ENCODE assay signal across 8 cellular contexts in genomic region chr11:72113170-72113808, GRCh38. TPM values are rescaled to one million over a fixed set of nuclear protein-coding genes. Genes with fewer than 3 reads are reported as not detected.
DNase-seq lines count a peak whose midpoint lies in the region; ATAC-seq and TF ChIP-seq lines count a peak whose summit lies in the region.

No MANE protein-coding gene starts in this region.

- ATAC-seq in activated naive CD4-positive, alpha-beta T cell treated with anti-CD3 and anti-CD28 coated beads, Interleukin-2, amount 50 U/mL, for 72 hours: no peak
- no peak for ATAC-seq in GM18519 (IDR thresholded peaks at IDR 0.05; ENCODE audit: low FRiP score, unreplicated experiment)

- peaks cover 12% of the 10 kb centered on the region for H3K4me1 Mint-ChIP-seq in activated naive CD4-positive, alpha-beta T cell treated with anti-CD3 and anti-CD28 coated beads for 36 hours (ENCODE audit: low read depth)

- no peaks in the 10 kb centered on the region for H3K36me3 ChIP-seq in transverse colon

- TF ChIP-seq POLR2A in transverse colon (IDR thresholded peaks at IDR 0.05): no peak

- peak; percentile 19 for DNase-seq in activated naive CD4-positive, alpha-beta T cell treated with anti-CD3 and anti-CD28 coated beads for 36 hours
- DNase-seq in activated naive CD4-positive, alpha-beta T cell (lab: John Stamatoyannopoulos, UW): no peak
- DNase-seq in activated naive CD4-positive, alpha-beta T cell treated with anti-CD3 and anti-CD28 coated beads, Interleukin-2, amount 50 U/mL, for 72 hours (ENCODE audit: low spot score in 2 of 2): no peak
- DNase-seq in kidney tubule cell (ENCODE audit: low spot score) (peak; percentile 22), transverse colon (no peak), NCI-H1417 treated with DMSO at 0.1 percent for 48 hours (lab: John Stamatoyannopoulos, UW) (no peak), NCI-H146 treated with DMSO at 0.1 percent for 48 hours (lab: John Stamatoyannopoulos, UW; ENCODE audit: unreplicated experiment) (no peak)

- no peaks in the 10 kb centered on the region for H3K9me3 ChIP-seq in transverse colon

- 95 to 100% methylated on average over 2 to 6 of the region's 6 CpGs for whole genome bisulfite sequencing in transverse colon (ENCODE audit: low coverage in 1 of 2), 2 donors

- H3K36me3 Mint-ChIP-seq in activated naive CD4-positive, alpha-beta T cell treated with anti-CD3 and anti-CD28 coated beads for 36 hours (ENCODE audit: low read depth): peaks cover 2% of the 10 kb centered on the region
- peaks cover 12 to 14% of the 10 kb centered on the region in 2 donors for H3K36me3 Mint-ChIP-seq in activated naive CD4-positive, alpha-beta T cell treated with anti-CD3 and anti-CD28 coated beads, Interleukin-2, amount 50 U/mL, for 72 hours

- peak overlapping the region; percentile 85 for H3K4me3 Mint-ChIP-seq in activated naive CD4-positive, alpha-beta T cell treated with anti-CD3 and anti-CD28 coated beads for 36 hours

- no peaks in the 10 kb centered on the region for H3K27me3 ChIP-seq in transverse colon

- H3K27ac Mint-ChIP-seq in activated naive CD4-positive, alpha-beta T cell treated with anti-CD3 and anti-CD28 coated beads for 36 hours: peak overlapping the region; percentile 97
- peak overlapping the region; percentile 97 to 100 for H3K27ac Mint-ChIP-seq in activated naive CD4-positive, alpha-beta T cell treated with anti-CD3 and anti-CD28 coated beads, Interleukin-2, amount 50 U/mL, for 72 hours

- H3K4me1 ChIP-seq in transverse colon: peaks cover 0 to 17% (median 8%) of the 10 kb centered on the region in 4 donors

- no peaks in the 10 kb centered on the region for H3K27me3 Mint-ChIP-seq in activated naive CD4-positive, alpha-beta T cell treated with anti-CD3 and anti-CD28 coated beads for 36 hours (ENCODE audit: low read depth)

- no peaks in the 10 kb centered on the region for H3K9me3 Mint-ChIP-seq in activated naive CD4-positive, alpha-beta T cell treated with anti-CD3 and anti-CD28 coated beads for 36 hours
- peaks cover 4 to 13% of the 10 kb centered on the region in 2 donors for H3K9me3 Mint-ChIP-seq in activated naive CD4-positive, alpha-beta T cell treated with anti-CD3 and anti-CD28 coated beads, Interleukin-2, amount 50 U/mL, for 72 hours

- in situ Hi-C loops in transverse colon (cut with MboI; ENCODE audit: low pct_ligation_motif_present in 1 of 4, low pct_unique_long_range_greater_than_20kb in 1 of 4, low sequenced_read_pairs in 3 of 4): no loop called here

- no peak for TF ChIP-seq EP300 in transverse colon (IDR thresholded peaks at IDR 0.05; ENCODE audit: low read depth)

- H3K4me3 ChIP-seq in transverse colon: peak overlapping the region in 3 of 4 donors; percentile 56 to 80 (median 64)

- peak overlapping the region; percentile 93 to 95 (median 94) for H3K27ac ChIP-seq in transverse colon

- intact Hi-C loops in activated naive CD4-positive, alpha-beta T cell treated with anti-CD3 and anti-CD28 coated beads for 36 hours (cut with micrococcal nuclease): loop anchor here (2.0 kb wide), 1 partner anchor 32 kb away; no protein-coding TSS in a partner anchor
- intact Hi-C loops in transverse colon (cut with DNase I; ENCODE audit: low total_unique reads): no loop called here

- no peak for TF ChIP-seq CTCF in transverse colon (IDR thresholded peaks at IDR 0.05)

- CTCF ChIA-PET in activated naive CD4-positive, alpha-beta T cell treated with anti-CD3 and anti-CD28 coated beads for 36 hours (lab: Charles Lee): interaction anchor here (1.2 kb wide), 1 partner anchor 700 kb away, joined by 3 read pairs; no protein-coding TSS in a partner anchor

RNA-seq across cellular contexts. Expression of gene ANAPC15, which starts 0.8 kb away (rescaled TPM):
- 10 to 100 TPM; 69.1 to 70.3 TPM for total RNA-seq in activated naive CD4-positive, alpha-beta T cell treated with anti-CD3 and anti-CD28 coated beads for 36 hours
- 10 to 100 TPM; 50.5 to 60.1 TPM for total RNA-seq in activated naive CD4-positive, alpha-beta T cell treated with anti-CD3 and anti-CD28 coated beads, Interleukin-2, amount 50 U/mL, for 72 hours
- 10 to 100 TPM; 15.1 to 44.5 (median 27.6) TPM for total RNA-seq in transverse colon

RNA-seq across cellular contexts. Expression of gene TOMT, which starts 7.6 kb away (rescaled TPM):
- total RNA-seq in activated naive CD4-positive, alpha-beta T cell treated with anti-CD3 and anti-CD28 coated beads for 36 hours: not detected
- total RNA-seq in activated naive CD4-positive, alpha-beta T cell treated with anti-CD3 and anti-CD28 coated beads, Interleukin-2, amount 50 U/mL, for 72 hours: not detected
- total RNA-seq in transverse colon: not detected

RNA-seq across cellular contexts. Expression of gene LAMTOR1, which starts 10.2 kb away (rescaled TPM):
- 10 to 100 TPM; 39.1 to 41.8 TPM for total RNA-seq in activated naive CD4-positive, alpha-beta T cell treated with anti-CD3 and anti-CD28 coated beads for 36 hours
- total RNA-seq in activated naive CD4-positive, alpha-beta T cell treated with anti-CD3 and anti-CD28 coated beads, Interleukin-2, amount 50 U/mL, for 72 hours: 10 to 100 TPM; 40.9 to 60.0 TPM
- total RNA-seq in transverse colon: 100 to 1,000 TPM in 2 of 4 donors, 10 to 100 TPM in 2; 59.1 to 156 (median 102) TPM

RNA-seq across cellular contexts. Expression of gene FOLR3, which starts 22.2 kb away (rescaled TPM):
- total RNA-seq in activated naive CD4-positive, alpha-beta T cell treated with anti-CD3 and anti-CD28 coated beads for 36 hours: not detected
- total RNA-seq in activated naive CD4-positive, alpha-beta T cell treated with anti-CD3 and anti-CD28 coated beads, Interleukin-2, amount 50 U/mL, for 72 hours: not detected
- not detected for total RNA-seq in transverse colon

RNA-seq across cellular contexts. Expression of gene LRRC51, which starts 32.6 kb away (rescaled TPM):
- total RNA-seq in activated naive CD4-positive, alpha-beta T cell treated with anti-CD3 and anti-CD28 coated beads for 36 hours: 1 to 10 TPM; 6.8 to 8.3 TPM
- total RNA-seq in activated naive CD4-positive, alpha-beta T cell treated with anti-CD3 and anti-CD28 coated beads, Interleukin-2, amount 50 U/mL, for 72 hours: 1 to 10 TPM; 4.1 to 8.3 TPM
- total RNA-seq in transverse colon: 10 to 100 TPM in 1 of 4 donors, 1 to 10 TPM in 3; 5.1 to 77.4 (median 6.7) TPM

Comparison
In these comparisons a context has a peak if more than half of its experiments do, and no peak if none do; other contexts are left out.
1. DNase-seq: peak in activated naive CD4-positive, alpha-beta T cell treated with anti-CD3 and anti-CD28 coated beads for 36 hours (single experiment) and kidney tubule cell (single experiment); none in activated naive CD4-positive, alpha-beta T cell (0 of 4), activated naive CD4-positive, alpha-beta T cell treated with anti-CD3 and anti-CD28 coated beads, Interleukin-2, amount 50 U/mL, for 72 hours (0 of 2), transverse colon (single experiment), NCI-H1417 treated with DMSO at 0.1 percent for 48 hours (single experiment) and NCI-H146 treated with DMSO at 0.1 percent for 48 hours (single experiment).